ENCODE assay signal across 18 cellular contexts in genomic region chr10:48623009-48623408, GRCh38. TPM values are rescaled to one million over a fixed set of nuclear protein-coding genes. Genes with fewer than 3 reads are reported as not detected.
DNase-seq lines count a peak whose midpoint lies in the region; ATAC-seq and TF ChIP-seq lines count a peak whose summit lies in the region.
"Had no signal": no experiment of that assay in that cellular context is flagged by ENCODE, and none has a peak within 500 bp of the region (broad histone marks: within the 10 kb centered on the region; RNA-seq: fewer than 3 reads in every experiment).

No MANE protein-coding gene starts in this region.

- no peak for TF ChIP-seq CTCF in heart left ventricle (IDR thresholded peaks at IDR 0.05)
- no peak for TF ChIP-seq CTCF in left ventricle myocardium inferior (IDR thresholded peaks at IDR 0.05; ENCODE audit: borderline replicate concordance)
- TF ChIP-seq CTCF in CD14-positive monocyte (IDR thresholded peaks at IDR 0.05), result no peak

- peaks cover 32% of the 10 kb centered on the region for H3K4me1 Mint-ChIP-seq in CD14-positive monocyte

- H3K9me3 ChIP-seq in heart left ventricle, result peaks cover 0 to 8% (median 0%) of the 10 kb centered on the region in 12 donors
- H3K9me3 ChIP-seq in left ventricle myocardium inferior (replicated peaks), result peaks cover 9% of the 10 kb centered on the region
- H3K9me3 ChIP-seq: Caco-2 had no signal

- no peak for DNase-seq in heart left ventricle
- no peak for DNase-seq in left ventricle myocardium inferior
- no peak for DNase-seq in CD14-positive monocyte (ENCODE audit: low spot score)
- no peak for DNase-seq in left ventricle myocardium superior
- no peak for DNase-seq in DMS114 treated with DMSO at 0.1 percent for 48 hours (lab: John Stamatoyannopoulos, UW; ENCODE audit: unreplicated experiment)
- DNase-seq: C1 segment of cervical spinal cord; Caco-2; CD4-positive, alpha-beta T cell; DMS153; DMS79; GDM1; GOT3; H7; HFFc6; KG1 had no signal

- peak overlapping the region; percentile 1 to 71 for H3K4me3 Mint-ChIP-seq in CD14-positive monocyte
- H3K4me3 Mint-ChIP-seq: CD4-positive, alpha-beta T cell; HFFc6 had no signal

- peaks cover 5 to 7% (median 5%) of the 10 kb centered on the region in 3 donors for H3K27me3 Mint-ChIP-seq in CD14-positive monocyte (ENCODE audit: low read depth in 3 of 3)

- H3K9me3 Mint-ChIP-seq in CD14-positive monocyte, result peaks cover 0 to 1% (median 0%) of the 10 kb centered on the region in 7 donors
- H3K9me3 Mint-ChIP-seq: CD4-positive, alpha-beta T cell; HFFc6 had no signal

- 67 to 83% (median 81%) methylated on average over 3 of the region's 3 CpGs for WGBS in heart left ventricle, 4 donors

- H3K36me3 ChIP-seq in heart left ventricle, result no peaks in the 10 kb centered on the region
- H3K36me3 ChIP-seq in left ventricle myocardium inferior, result no peaks in the 10 kb centered on the region

- ATAC-seq in heart left ventricle (peak in 3 of 4 donors; percentile 66 to 72 (median 67)), left ventricle myocardium superior (peak; percentile 83), HG03175 (IDR thresholded peaks at IDR 0.05; ENCODE audit: unreplicated experiment) (no peak), GM21515 (IDR thresholded peaks at IDR 0.05; ENCODE audit: unreplicated experiment) (no peak)
- ATAC-seq: HCT116 had no signal

- intact Hi-C loops in heart left ventricle (cut with DNase I), result no loop called here
- intact Hi-C loops in left ventricle myocardium inferior (cut with micrococcal nuclease), result no loop called here
- intact Hi-C loops in CD14-positive monocyte (cut with micrococcal nuclease), result loop anchor here in 1 of 2 donors (5.0 kb wide), 1 partner anchor 46 kb away; no protein-coding TSS in a partner anchor
- intact Hi-C loops in left ventricle myocardium superior (cut with micrococcal nuclease), result no loop called here

- peaks cover 0 to 20% (median 0%) of the 10 kb centered on the region in 12 donors for H3K4me1 ChIP-seq in heart left ventricle
- peaks cover 7% of the 10 kb centered on the region for H3K4me1 ChIP-seq in left ventricle myocardium inferior
- H3K4me1 ChIP-seq: Caco-2 had no signal

- H3K4me3 ChIP-seq in heart left ventricle (no peak overlapping the region), left ventricle myocardium inferior (no peak overlapping the region)

- no peak overlapping the region for H3K27ac ChIP-seq in heart left ventricle
- no peak overlapping the region for H3K27ac ChIP-seq in left ventricle myocardium inferior (replicated peaks)

- no peak for TF ChIP-seq POLR2A in heart left ventricle (IDR thresholded peaks at IDR 0.05)

- H3K27ac Mint-ChIP-seq in CD14-positive monocyte, result peak overlapping the region; percentile 84 to 95 (median 90)
- H3K27ac Mint-ChIP-seq: CD4-positive, alpha-beta T cell had no signal

- H3K27me3 ChIP-seq in heart left ventricle (no peaks in the 10 kb centered on the region), left ventricle myocardium inferior (ENCODE audit: low read depth) (no peaks in the 10 kb centered on the region)

- peaks cover 4% of the 10 kb centered on the region in 2 donors for H3K36me3 Mint-ChIP-seq in CD14-positive monocyte

RNA-seq across cellular contexts. Expression of gene ARHGAP22, which starts 18.1 kb away (rescaled TPM):
- total RNA-seq in heart left ventricle (1 to 10 TPM; 1.1 to 9.5 (median 3.2) TPM), left ventricle myocardium inferior (3.8 TPM), left ventricle myocardium superior (3.4 TPM)
- polyA plus RNA-seq in heart left ventricle (1 to 10 TPM; 1.5 to 2.2 TPM), CD14-positive monocyte (1 to 10 TPM; 1.5 to 1.9 TPM)
- total RNA-seq: CD4-positive, alpha-beta T cell had no signal

Comparison
In these comparisons a context has a peak if more than half of its experiments do, and no peak if none do; other contexts are left out.
1. ATAC-seq: peak in heart left ventricle (3 of 4) and left ventricle myocardium superior (single experiment); none in HG03175 (single experiment) and GM21515 (single experiment).